ENCODE assay signal across 13 cellular contexts in the genomic region with DNA sequence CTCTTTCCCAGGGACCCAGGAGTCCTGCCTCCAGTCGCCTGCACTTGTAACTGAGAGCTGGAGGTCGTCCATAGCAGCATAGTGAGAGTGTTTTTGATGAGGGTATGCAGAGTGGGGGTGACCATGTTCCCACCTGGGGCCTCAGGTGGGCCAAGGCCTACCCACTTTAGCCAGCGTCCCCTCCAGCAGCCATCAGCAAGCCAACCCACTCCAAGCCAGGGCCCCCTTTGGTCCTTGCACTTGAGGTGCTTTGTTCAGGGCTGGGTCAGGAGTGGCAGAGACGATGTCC. TPM values are rescaled to one million over a fixed set of nuclear protein-coding genes. Genes with fewer than 3 reads are reported as not detected.
A peak's percentile ranks its signal among the peaks of the same experiment; 100 is the strongest.
DNase-seq lines count a peak whose midpoint lies in the region; TF ChIP-seq lines count a peak whose summit lies in the region.
"Had no signal": no experiment of that assay in that cellular context is flagged by ENCODE, and none has a peak within 500 bp of the region (broad histone marks: within the 10 kb centered on the region; RNA-seq: fewer than 3 reads in every experiment).

No MANE protein-coding gene starts in this region.

- H3K79me2 ChIP-seq in OCI-LY7 (ENCODE audit: insufficient read depth, low read depth, low read length), result no peaks in the 10 kb centered on the region

- no peaks in the 10 kb centered on the region for H4K20me1 ChIP-seq in OCI-LY7 (ENCODE audit: insufficient read depth, low read length)

- H3K9me3 ChIP-seq in OCI-LY7 (ENCODE audit: low read length), result no peaks in the 10 kb centered on the region
- H3K9me3 ChIP-seq: sigmoid colon, tibial nerve had no signal

- DNase-seq in activated CD4-positive, alpha-beta T cell treated with anti-CD3 and anti-CD28 coated beads, Interleukin-2, amount 10 ng/mL, durations not matched to agents 24 days and 14 days, result no peak
- no peak for DNase-seq in activated CD4-positive, alpha-beta T cell treated with anti-CD3 and anti-CD28 coated beads, Interleukin-2, amount 50 U/mL, for 1 hour
- DNase-seq in OCI-LY7 (ENCODE audit: low spot score) (no peak), MCF 10A (ENCODE audit: unreplicated experiment) (no peak), NAMALWA (ENCODE audit: low spot score) (no peak), NCI-H345 treated with DMSO at 0.1 percent for 48 hours (lab: John Stamatoyannopoulos, UW; ENCODE audit: unreplicated experiment) (no peak), superior temporal gyrus (ENCODE audit: extremely low spot score) (no peak)
- DNase-seq: caudate nucleus, NCI-H2107, sigmoid colon had no signal

- H3K27ac ChIP-seq in OCI-LY7 (ENCODE audit: low read depth, low read length, poor library complexity, severe bottlenecking) (peak overlapping the region; percentile 96), skin epidermis (peak overlapping the region in 14 of 21 experiments; percentile 2 to 89 (median 82))
- H3K27ac ChIP-seq: sigmoid colon had no signal

- peaks cover 70% of the 10 kb centered on the region for H3K36me3 ChIP-seq in OCI-LY7 (ENCODE audit: insufficient read depth, low read length)
- H3K36me3 ChIP-seq: sigmoid colon, tibial nerve had no signal

- peaks cover 84% of the 10 kb centered on the region for H3K4me1 Mint-ChIP-seq in activated CD4-positive, alpha-beta T cell treated with anti-CD3 and anti-CD28 coated beads, Interleukin-2, amount 10 ng/mL, durations not matched to agents 24 days and 14 days
- H3K4me1 Mint-ChIP-seq in MCF 10A (ENCODE audit: insufficient read depth, unreplicated experiment), result peaks cover 49% of the 10 kb centered on the region

- CTCF ChIA-PET in OCI-LY7 (lab: Charles Lee; ENCODE audit: unreplicated experiment) (interaction anchor here (0.8 to 3.6 kb wide), 2 partner anchors 11 to 13 kb away, joined by 3 to 18 read pairs; no protein-coding TSS in a partner anchor), MCF 10A (lab: Yijun Ruan, JAX) (interaction anchor here (1.0 to 6.9 kb wide), 12 partner anchors 9 to 99 kb away, joined by 3 to 71 read pairs (median 5); a partner anchor contains a TSS)

- peak overlapping the region; percentile 71 for H3K4me3 Mint-ChIP-seq in activated CD4-positive, alpha-beta T cell treated with anti-CD3 and anti-CD28 coated beads, Interleukin-2, amount 10 ng/mL, durations not matched to agents 24 days and 14 days
- H3K4me3 Mint-ChIP-seq in MCF 10A (ENCODE audit: unreplicated experiment), result no peak overlapping the region

- TF ChIP-seq CTCF in OCI-LY7 (conservative IDR thresholded peaks at IDR 0.05; ENCODE audit: low read length), result peak; percentile 35; the same call in 1 of the 2 replicates
- no peak for TF ChIP-seq CTCF in MCF 10A (IDR thresholded peaks at IDR 0.05; ENCODE audit: unreplicated experiment)

- H3K4me3 ChIP-seq in OCI-LY7 (ENCODE audit: low read depth, low read length, poor library complexity, severe bottlenecking), result peak overlapping the region; percentile 56
- no peak overlapping the region for H3K4me3 ChIP-seq in skin epidermis
- H3K4me3 ChIP-seq: sigmoid colon, tibial nerve had no signal

- H3K27ac Mint-ChIP-seq in activated CD4-positive, alpha-beta T cell treated with anti-CD3 and anti-CD28 coated beads, Interleukin-2, amount 10 ng/mL, durations not matched to agents 24 days and 14 days, result peak overlapping the region; percentile 88
- H3K27ac Mint-ChIP-seq in MCF 10A (ENCODE audit: low read depth, unreplicated experiment), result no peak overlapping the region

- no peaks in the 10 kb centered on the region for H3K9me3 Mint-ChIP-seq in activated CD4-positive, alpha-beta T cell treated with anti-CD3 and anti-CD28 coated beads, Interleukin-2, amount 10 ng/mL, durations not matched to agents 24 days and 14 days
- no peaks in the 10 kb centered on the region for H3K9me3 Mint-ChIP-seq in MCF 10A (ENCODE audit: unreplicated experiment)

- H3K9me2 ChIP-seq in OCI-LY7 (ENCODE audit: insufficient read depth, low read length), result no peaks in the 10 kb centered on the region

- H2AFZ ChIP-seq in OCI-LY7 (ENCODE audit: low read length), result no peak overlapping the region; the same call in 1 of the 2 replicates

- peaks cover 89% of the 10 kb centered on the region for H3K36me3 Mint-ChIP-seq in activated CD4-positive, alpha-beta T cell treated with anti-CD3 and anti-CD28 coated beads, Interleukin-2, amount 10 ng/mL, durations not matched to agents 24 days and 14 days (ENCODE audit: low read depth)
- H3K36me3 Mint-ChIP-seq in MCF 10A (ENCODE audit: insufficient read depth, unreplicated experiment), result peaks cover 60% of the 10 kb centered on the region

- BruUV-seq in OCI-LY7 (replicated peaks; lab: Mats Ljungman, UMichigan), result TSS peak; percentile 56
- TSS peak; percentile 32 for BruUV-seq in MCF 10A (replicated peaks; lab: Mats Ljungman, UMichigan)

- POLR2A ChIA-PET in OCI-LY7 (lab: Charles Lee), result interaction anchor here (0.7 to 6.7 kb wide), 2 partner anchors 11 to 12 kb away, joined by 4 to 49 read pairs; a partner anchor contains a TSS
- POLR2A ChIA-PET in MCF 10A (lab: Yijun Ruan, JAX), result interaction anchor here (10.1 to 20.1 kb wide), 2 partner anchors 13 to 14 kb away, joined by 117 to 409 read pairs; a partner anchor contains a TSS

- H3K4me1 ChIP-seq in OCI-LY7 (ENCODE audit: insufficient read depth, low read length, poor library complexity, severe bottlenecking), result peaks cover 61% of the 10 kb centered on the region

- H3K27me3 Mint-ChIP-seq in activated CD4-positive, alpha-beta T cell treated with anti-CD3 and anti-CD28 coated beads, Interleukin-2, amount 10 ng/mL, durations not matched to agents 24 days and 14 days, result no peaks in the 10 kb centered on the region
- H3K27me3 Mint-ChIP-seq in MCF 10A (ENCODE audit: insufficient read depth, unreplicated experiment), result no peaks in the 10 kb centered on the region

- peak overlapping the region; percentile 81 for H3K4me2 ChIP-seq in OCI-LY7 (ENCODE audit: low read length)

- intact Hi-C loops in activated CD4-positive, alpha-beta T cell treated with anti-CD3 and anti-CD28 coated beads, Interleukin-2, amount 10 ng/mL, durations not matched to agents 24 days and 14 days (cut with micrococcal nuclease), result loop anchor here (5.0 to 10.0 kb wide), 3 partner anchors 234 to 1311 kb away; a partner anchor contains a TSS
- intact Hi-C loops in OCI-LY7 (cut with micrococcal nuclease; ENCODE audit: unreplicated experiment), result loop anchor here (1.0 kb wide), 1 partner anchor 18 kb away; no protein-coding TSS in a partner anchor
- intact Hi-C loops in MCF 10A (cut with micrococcal nuclease), result loop anchor here (10.0 kb wide), 1 partner anchor 978 kb away; a partner anchor contains a TSS

RNA-seq across cellular contexts. Expression of a gene that starts 11.9 kb away (rescaled TPM):
- 83.9 and 86.6 TPM in 2 replicates for total RNA-seq in activated CD4-positive, alpha-beta T cell treated with anti-CD3 and anti-CD28 coated beads, Interleukin-2, amount 10 ng/mL, durations not matched to agents 24 days and 14 days
- 49.1 and 65.6 TPM in 2 replicates for total RNA-seq in OCI-LY7 (2014; rRNA removed; shearing (Covaris generic))
- total RNA-seq in OCI-LY7 (2022) (75.5 and 83.1 TPM in 2 replicates), MCF 10A (2022) (76.0 and 76.4 TPM in 2 replicates)

RNA-seq across cellular contexts. Expression of a gene that starts 14.1 kb away (rescaled TPM):
- 165 and 172 TPM in 2 replicates for total RNA-seq in activated CD4-positive, alpha-beta T cell treated with anti-CD3 and anti-CD28 coated beads, Interleukin-2, amount 10 ng/mL, durations not matched to agents 24 days and 14 days
- total RNA-seq in OCI-LY7 (2014; rRNA removed; shearing (Covaris generic)), result 31.3 and 39.7 TPM in 2 replicates
- total RNA-seq in OCI-LY7 (2022) (39.3 and 40.0 TPM in 2 replicates), MCF 10A (2022) (34.2 and 45.9 TPM in 2 replicates)

RNA-seq across cellular contexts. Expression of a gene that starts 35.5 kb away (rescaled TPM):
- 0.26 and 0.42 TPM in 2 replicates for total RNA-seq in activated CD4-positive, alpha-beta T cell treated with anti-CD3 and anti-CD28 coated beads, Interleukin-2, amount 10 ng/mL, durations not matched to agents 24 days and 14 days
- total RNA-seq in OCI-LY7 (2014; rRNA removed; shearing (Covaris generic)), result not detected in 2 replicates
- not detected in 2 replicates for total RNA-seq in OCI-LY7 (2022)
- total RNA-seq in MCF 10A (2022), result 0.21 and 0.47 TPM in 2 replicates

RNA-seq across cellular contexts. Expression of a gene that starts 50.8 kb away (rescaled TPM):
- not detected in 2 replicates for total RNA-seq in activated CD4-positive, alpha-beta T cell treated with anti-CD3 and anti-CD28 coated beads, Interleukin-2, amount 10 ng/mL, durations not matched to agents 24 days and 14 days
- not detected in 2 replicates for total RNA-seq in OCI-LY7 (2014; rRNA removed; shearing (Covaris generic))
- total RNA-seq in OCI-LY7 (2022) (not detected in 2 replicates), MCF 10A (2022) (not detected in 2 replicates)
- total RNA-seq: fibroblast of lung, sigmoid colon, tibial nerve had no signal
